Comparison of ENCODE assay signal across 1 cellular context in genomic region chr6:118100763-118101162, GRCh38.
TF ChIP-seq lines count a peak whose summit lies in the region.

No MANE protein-coding gene starts in this region.

TF ChIP-seq in H1, 55 proteins besides CTCF, POLR2A, EP300 and RAD21:
- TF ChIP-seq TEAD4 (IDR thresholded peaks at IDR 0.05; ENCODE audit: low read depth, low read length), result 0 out of 2 replicates have a peak, but pooled peaks have one; percentile 19
- 0 out of 2 replicates have a peak, but pooled peaks have one; percentile 2 for TF ChIP-seq POU5F1 (IDR thresholded peaks at IDR 0.05; ENCODE audit: low read depth, low read length)
- no peak for TF ChIP-seq MAX (IDR thresholded peaks at IDR 0.05)
